In the genomic region with DNA sequence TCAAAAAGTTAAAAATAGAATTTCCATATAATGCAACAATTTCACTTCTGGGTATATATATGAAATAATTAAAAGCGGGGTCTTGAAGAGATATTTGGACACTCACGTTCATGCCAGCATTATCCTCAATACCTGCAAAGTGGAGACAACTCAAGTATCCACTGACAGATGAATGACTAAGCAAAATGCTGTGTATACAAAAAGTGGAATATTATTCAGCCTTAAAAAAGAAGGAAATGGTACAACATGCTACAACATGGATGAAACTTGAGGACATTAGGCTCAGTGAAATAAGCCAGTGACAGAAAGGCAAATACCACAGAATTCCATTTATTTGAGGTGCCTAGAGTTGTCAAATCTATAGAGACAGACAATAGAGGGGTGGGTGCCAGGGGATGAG, we compare ENCODE assay signal across 1 cellular context.
TF ChIP-seq lines count a peak whose summit lies in the region.

No MANE protein-coding gene starts in this region.

TF ChIP-seq in K562, 482 proteins besides CTCF, POLR2A, EP300 and RAD21 (continued from another document and continues in another):
- TF ChIP-seq, protein P1, sequence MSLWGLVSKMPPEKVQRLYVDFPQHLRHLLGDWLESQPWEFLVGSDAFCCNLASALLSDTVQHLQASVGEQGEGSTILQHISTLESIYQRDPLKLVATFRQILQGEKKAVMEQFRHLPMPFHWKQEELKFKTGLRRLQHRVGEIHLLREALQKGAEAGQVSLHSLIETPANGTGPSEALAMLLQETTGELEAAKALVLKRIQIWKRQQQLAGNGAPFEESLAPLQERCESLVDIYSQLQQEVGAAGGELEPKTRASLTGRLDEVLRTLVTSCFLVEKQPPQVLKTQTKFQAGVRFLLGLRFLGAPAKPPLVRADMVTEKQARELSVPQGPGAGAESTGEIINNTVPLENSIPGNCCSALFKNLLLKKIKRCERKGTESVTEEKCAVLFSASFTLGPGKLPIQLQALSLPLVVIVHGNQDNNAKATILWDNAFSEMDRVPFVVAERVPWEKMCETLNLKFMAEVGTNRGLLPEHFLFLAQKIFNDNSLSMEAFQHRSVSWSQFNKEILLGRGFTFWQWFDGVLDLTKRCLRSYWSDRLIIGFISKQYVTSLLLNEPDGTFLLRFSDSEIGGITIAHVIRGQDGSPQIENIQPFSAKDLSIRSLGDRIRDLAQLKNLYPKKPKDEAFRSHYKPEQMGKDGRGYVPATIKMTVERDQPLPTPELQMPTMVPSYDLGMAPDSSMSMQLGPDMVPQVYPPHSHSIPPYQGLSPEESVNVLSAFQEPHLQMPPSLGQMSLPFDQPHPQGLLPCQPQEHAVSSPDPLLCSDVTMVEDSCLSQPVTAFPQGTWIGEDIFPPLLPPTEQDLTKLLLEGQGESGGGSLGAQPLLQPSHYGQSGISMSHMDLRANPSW (CRISPR knock-in tag; IDR thresholded peaks at IDR 0.05) = no peak
- TF ChIP-seq RBM25 (IDR thresholded peaks at IDR 0.05; ENCODE audit: low read depth, low read length, severe bottlenecking) = peak; percentile 16
- TF ChIP-seq ZFP36 (IDR thresholded peaks at IDR 0.05; ENCODE audit: low read depth, low read length, partially characterized antibody) = no peak
- no peak for TF ChIP-seq ZNF76 (CRISPR knock-in tag; IDR thresholded peaks at IDR 0.05; ENCODE audit: borderline replicate concordance)
- peak; percentile 60; the same call in 1 of the 2 replicates for TF ChIP-seq ZNF316 (IDR thresholded peaks at IDR 0.05)
- no peak for TF ChIP-seq TAF7 (tag; IDR thresholded peaks at IDR 0.05)
- no peak for TF ChIP-seq CREB1 (IDR thresholded peaks at IDR 0.05)
- TF ChIP-seq CREB1 (CRISPR knock-in tag; IDR thresholded peaks at IDR 0.05) = no peak
- TF ChIP-seq ZNF408 (CRISPR knock-in tag; IDR thresholded peaks at IDR 0.05; ENCODE audit: low read depth) = no peak
- no peak for TF ChIP-seq HNRNPK (IDR thresholded peaks at IDR 0.05; ENCODE audit: low read depth, low read length, poor library complexity, severe bottlenecking)
- no peak for TF ChIP-seq SMARCE1 (IDR thresholded peaks at IDR 0.05)
- TF ChIP-seq PHB2 (IDR thresholded peaks at IDR 0.05; ENCODE audit: low read depth) = no peak
- no peak for TF ChIP-seq FIP1L1 (IDR thresholded peaks at IDR 0.05; ENCODE audit: low read depth, low read length, poor library complexity, severe bottlenecking)
- 0 out of 2 replicates have a peak, but pooled peaks have one; percentile 41 for TF ChIP-seq C11orf30 (IDR thresholded peaks at IDR 0.05; ENCODE audit: low read depth)
- no peak for TF ChIP-seq ZNF165 (CRISPR knock-in tag; IDR thresholded peaks at IDR 0.05; ENCODE audit: borderline replicate concordance)
- TF ChIP-seq ZBTB8A (IDR thresholded peaks at IDR 0.05; ENCODE audit: partially characterized antibody) = no peak
- TF ChIP-seq, protein P2, sequence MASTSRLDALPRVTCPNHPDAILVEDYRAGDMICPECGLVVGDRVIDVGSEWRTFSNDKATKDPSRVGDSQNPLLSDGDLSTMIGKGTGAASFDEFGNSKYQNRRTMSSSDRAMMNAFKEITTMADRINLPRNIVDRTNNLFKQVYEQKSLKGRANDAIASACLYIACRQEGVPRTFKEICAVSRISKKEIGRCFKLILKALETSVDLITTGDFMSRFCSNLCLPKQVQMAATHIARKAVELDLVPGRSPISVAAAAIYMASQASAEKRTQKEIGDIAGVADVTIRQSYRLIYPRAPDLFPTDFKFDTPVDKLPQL (IDR thresholded peaks at IDR 0.05; ENCODE audit: extremely low read depth, insufficient read length) = no peak
- TF ChIP-seq MAFG (tag; conservative IDR thresholded peaks at IDR 0.05) = peak; percentile 68
- TF ChIP-seq, protein P3, sequence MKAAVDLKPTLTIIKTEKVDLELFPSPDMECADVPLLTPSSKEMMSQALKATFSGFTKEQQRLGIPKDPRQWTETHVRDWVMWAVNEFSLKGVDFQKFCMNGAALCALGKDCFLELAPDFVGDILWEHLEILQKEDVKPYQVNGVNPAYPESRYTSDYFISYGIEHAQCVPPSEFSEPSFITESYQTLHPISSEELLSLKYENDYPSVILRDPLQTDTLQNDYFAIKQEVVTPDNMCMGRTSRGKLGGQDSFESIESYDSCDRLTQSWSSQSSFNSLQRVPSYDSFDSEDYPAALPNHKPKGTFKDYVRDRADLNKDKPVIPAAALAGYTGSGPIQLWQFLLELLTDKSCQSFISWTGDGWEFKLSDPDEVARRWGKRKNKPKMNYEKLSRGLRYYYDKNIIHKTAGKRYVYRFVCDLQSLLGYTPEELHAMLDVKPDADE (conservative IDR thresholded peaks at IDR 0.05; ENCODE audit: control insufficient read depth, low read depth, low read length) = no peak
- TF ChIP-seq, protein P4, sequence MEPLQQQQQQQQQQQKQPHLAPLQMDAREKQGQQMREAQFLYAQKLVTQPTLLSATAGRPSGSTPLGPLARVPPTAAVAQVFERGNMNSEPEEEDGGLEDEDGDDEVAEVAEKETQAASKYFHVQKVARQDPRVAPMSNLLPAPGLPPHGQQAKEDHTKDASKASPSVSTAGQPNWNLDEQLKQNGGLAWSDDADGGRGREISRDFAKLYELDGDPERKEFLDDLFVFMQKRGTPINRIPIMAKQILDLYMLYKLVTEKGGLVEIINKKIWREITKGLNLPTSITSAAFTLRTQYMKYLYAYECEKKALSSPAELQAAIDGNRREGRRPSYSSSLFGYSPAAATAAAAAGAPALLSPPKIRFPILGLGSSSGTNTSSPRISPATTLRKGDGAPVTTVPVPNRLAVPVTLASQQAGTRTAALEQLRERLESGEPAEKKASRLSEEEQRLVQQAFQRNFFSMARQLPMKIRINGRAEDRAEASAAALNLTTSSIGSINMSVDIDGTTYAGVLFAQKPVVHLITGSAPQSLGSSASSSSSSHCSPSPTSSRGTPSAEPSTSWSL (CRISPR knock-in tag; IDR thresholded peaks at IDR 0.05; ENCODE audit: borderline replicate concordance) = no peak
- no peak for TF ChIP-seq ZNF583 (CRISPR knock-in tag; IDR thresholded peaks at IDR 0.05)
- TF ChIP-seq, protein P5, sequence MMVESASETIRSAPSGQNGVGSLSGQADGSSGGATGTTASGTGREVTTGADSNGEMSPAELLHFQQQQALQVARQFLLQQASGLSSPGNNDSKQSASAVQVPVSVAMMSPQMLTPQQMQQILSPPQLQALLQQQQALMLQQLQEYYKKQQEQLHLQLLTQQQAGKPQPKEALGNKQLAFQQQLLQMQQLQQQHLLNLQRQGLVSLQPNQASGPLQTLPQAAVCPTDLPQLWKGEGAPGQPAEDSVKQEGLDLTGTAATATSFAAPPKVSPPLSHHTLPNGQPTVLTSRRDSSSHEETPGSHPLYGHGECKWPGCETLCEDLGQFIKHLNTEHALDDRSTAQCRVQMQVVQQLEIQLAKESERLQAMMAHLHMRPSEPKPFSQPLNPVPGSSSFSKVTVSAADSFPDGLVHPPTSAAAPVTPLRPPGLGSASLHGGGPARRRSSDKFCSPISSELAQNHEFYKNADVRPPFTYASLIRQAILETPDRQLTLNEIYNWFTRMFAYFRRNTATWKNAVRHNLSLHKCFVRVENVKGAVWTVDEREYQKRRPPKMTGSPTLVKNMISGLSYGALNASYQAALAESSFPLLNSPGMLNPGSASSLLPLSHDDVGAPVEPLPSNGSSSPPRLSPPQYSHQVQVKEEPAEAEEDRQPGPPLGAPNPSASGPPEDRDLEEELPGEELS (CRISPR knock-in tag; IDR thresholded peaks at IDR 0.05; ENCODE audit: borderline replicate concordance) = no peak
- no peak for TF ChIP-seq BHLHE40 (IDR thresholded peaks at IDR 0.05; ENCODE audit: low read length)
- TF ChIP-seq SRSF3 (IDR thresholded peaks at IDR 0.05; ENCODE audit: insufficient read depth, low read length) = no peak
- no peak for TF ChIP-seq ZNF311 (CRISPR knock-in tag; IDR thresholded peaks at IDR 0.05)
- TF ChIP-seq SNIP1 (IDR thresholded peaks at IDR 0.05; ENCODE audit: low read depth) = no peak
- no peak for TF ChIP-seq STAT5B (CRISPR knock-in tag; IDR thresholded peaks at IDR 0.05)
- TF ChIP-seq, protein P6, sequence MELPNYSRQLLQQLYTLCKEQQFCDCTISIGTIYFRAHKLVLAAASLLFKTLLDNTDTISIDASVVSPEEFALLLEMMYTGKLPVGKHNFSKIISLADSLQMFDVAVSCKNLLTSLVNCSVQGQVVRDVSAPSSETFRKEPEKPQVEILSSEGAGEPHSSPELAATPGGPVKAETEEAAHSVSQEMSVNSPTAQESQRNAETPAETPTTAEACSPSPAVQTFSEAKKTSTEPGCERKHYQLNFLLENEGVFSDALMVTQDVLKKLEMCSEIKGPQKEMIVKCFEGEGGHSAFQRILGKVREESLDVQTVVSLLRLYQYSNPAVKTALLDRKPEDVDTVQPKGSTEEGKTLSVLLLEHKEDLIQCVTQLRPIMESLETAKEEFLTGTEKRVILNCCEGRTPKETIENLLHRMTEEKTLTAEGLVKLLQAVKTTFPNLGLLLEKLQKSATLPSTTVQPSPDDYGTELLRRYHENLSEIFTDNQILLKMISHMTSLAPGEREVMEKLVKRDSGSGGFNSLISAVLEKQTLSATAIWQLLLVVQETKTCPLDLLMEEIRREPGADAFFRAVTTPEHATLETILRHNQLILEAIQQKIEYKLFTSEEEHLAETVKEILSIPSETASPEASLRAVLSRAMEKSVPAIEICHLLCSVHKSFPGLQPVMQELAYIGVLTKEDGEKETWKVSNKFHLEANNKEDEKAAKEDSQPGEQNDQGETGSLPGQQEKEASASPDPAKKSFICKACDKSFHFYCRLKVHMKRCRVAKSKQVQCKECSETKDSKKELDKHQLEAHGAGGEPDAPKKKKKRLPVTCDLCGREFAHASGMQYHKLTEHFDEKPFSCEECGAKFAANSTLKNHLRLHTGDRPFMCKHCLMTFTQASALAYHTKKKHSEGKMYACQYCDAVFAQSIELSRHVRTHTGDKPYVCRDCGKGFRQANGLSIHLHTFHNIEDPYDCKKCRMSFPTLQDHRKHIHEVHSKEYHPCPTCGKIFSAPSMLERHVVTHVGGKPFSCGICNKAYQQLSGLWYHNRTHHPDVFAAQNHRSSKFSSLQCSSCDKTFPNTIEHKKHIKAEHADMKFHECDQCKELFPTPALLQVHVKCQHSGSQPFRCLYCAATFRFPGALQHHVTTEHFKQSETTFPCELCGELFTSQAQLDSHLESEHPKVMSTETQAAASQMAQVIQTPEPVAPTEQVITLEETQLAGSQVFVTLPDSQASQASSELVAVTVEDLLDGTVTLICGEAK (IDR thresholded peaks at IDR 0.05) = no peak
- TF ChIP-seq, protein P6 (CRISPR knock-in tag; IDR thresholded peaks at IDR 0.05) = no peak
- no peak for TF ChIP-seq ZEB2 (IDR thresholded peaks at IDR 0.05)
- no peak for TF ChIP-seq ZNF133 (CRISPR knock-in tag; IDR thresholded peaks at IDR 0.05)
- TF ChIP-seq, protein P7, sequence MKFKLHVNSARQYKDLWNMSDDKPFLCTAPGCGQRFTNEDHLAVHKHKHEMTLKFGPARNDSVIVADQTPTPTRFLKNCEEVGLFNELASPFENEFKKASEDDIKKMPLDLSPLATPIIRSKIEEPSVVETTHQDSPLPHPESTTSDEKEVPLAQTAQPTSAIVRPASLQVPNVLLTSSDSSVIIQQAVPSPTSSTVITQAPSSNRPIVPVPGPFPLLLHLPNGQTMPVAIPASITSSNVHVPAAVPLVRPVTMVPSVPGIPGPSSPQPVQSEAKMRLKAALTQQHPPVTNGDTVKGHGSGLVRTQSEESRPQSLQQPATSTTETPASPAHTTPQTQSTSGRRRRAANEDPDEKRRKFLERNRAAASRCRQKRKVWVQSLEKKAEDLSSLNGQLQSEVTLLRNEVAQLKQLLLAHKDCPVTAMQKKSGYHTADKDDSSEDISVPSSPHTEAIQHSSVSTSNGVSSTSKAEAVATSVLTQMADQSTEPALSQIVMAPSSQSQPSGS (CRISPR knock-in tag; IDR thresholded peaks at IDR 0.05) = no peak
- TF ChIP-seq, protein P8, sequence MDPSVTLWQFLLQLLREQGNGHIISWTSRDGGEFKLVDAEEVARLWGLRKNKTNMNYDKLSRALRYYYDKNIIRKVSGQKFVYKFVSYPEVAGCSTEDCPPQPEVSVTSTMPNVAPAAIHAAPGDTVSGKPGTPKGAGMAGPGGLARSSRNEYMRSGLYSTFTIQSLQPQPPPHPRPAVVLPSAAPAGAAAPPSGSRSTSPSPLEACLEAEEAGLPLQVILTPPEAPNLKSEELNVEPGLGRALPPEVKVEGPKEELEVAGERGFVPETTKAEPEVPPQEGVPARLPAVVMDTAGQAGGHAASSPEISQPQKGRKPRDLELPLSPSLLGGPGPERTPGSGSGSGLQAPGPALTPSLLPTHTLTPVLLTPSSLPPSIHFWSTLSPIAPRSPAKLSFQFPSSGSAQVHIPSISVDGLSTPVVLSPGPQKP (CRISPR knock-in tag; IDR thresholded peaks at IDR 0.05) = no peak
- no peak for TF ChIP-seq ZNF143 (CRISPR knock-in tag; IDR thresholded peaks at IDR 0.05)
- TF ChIP-seq NFIX (CRISPR knock-in tag; IDR thresholded peaks at IDR 0.05; ENCODE audit: low read depth) = no peak
- TF ChIP-seq, protein P9, sequence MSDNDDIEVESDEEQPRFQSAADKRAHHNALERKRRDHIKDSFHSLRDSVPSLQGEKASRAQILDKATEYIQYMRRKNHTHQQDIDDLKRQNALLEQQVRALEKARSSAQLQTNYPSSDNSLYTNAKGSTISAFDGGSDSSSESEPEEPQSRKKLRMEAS (CRISPR knock-in tag; IDR thresholded peaks at IDR 0.05) = no peak
- TF ChIP-seq, protein P10, sequence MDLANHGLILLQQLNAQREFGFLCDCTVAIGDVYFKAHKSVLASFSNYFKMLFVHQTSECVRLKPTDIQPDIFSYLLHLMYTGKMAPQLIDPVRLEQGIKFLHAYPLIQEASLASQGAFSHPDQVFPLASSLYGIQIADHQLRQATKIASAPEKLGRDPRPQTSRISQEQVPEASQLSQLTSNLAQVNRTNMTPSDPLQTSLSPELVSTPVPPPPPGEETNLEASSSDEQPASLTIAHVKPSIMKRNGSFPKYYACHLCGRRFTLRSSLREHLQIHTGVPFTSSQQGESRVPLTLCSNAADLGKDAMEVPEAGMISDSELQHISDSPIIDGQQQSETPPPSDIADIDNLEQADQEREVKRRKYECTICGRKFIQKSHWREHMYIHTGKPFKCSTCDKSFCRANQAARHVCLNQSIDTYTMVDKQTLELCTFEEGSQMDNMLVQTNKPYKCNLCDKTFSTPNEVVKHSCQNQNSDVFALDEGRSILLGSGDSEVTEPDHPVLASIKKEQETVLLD (IDR thresholded peaks at IDR 0.05) = no peak
- TF ChIP-seq ZNF217 (CRISPR knock-in tag; IDR thresholded peaks at IDR 0.05) = no peak
